In the genomic region with DNA sequence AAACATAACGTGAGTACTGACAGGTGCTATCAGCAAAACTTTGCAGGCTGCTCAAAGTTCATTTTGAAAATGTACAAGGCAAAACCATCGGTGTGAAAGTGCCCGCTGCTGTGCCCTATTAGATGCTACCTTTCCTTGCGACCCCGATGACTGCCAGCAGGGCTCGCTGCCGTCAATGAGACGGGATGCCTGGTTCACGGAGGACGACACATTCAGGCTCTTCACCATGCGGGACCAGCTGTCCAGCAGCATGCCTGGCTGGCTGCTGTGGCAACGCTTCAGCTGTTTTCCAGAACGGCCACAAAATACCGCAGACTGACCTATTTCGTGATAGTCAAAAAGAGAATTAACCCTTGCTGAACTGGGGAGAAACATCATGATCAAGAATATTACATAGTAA, we compare ENCODE assay signal across 10 cellular contexts.
A peak's percentile ranks its signal among the peaks of the same experiment; 100 is the strongest.
DNase-seq lines count a peak whose midpoint lies in the region; ATAC-seq and TF ChIP-seq lines count a peak whose summit lies in the region.
"Had no signal": no experiment of that assay in that cellular context is flagged by ENCODE, and none has a peak within 500 bp of the region (broad histone marks: within the 10 kb centered on the region; RNA-seq: fewer than 3 reads in every experiment).

No MANE protein-coding gene starts in this region.

- intact Hi-C loops in tibial artery (cut with DNase I; ENCODE audit: low total_unique reads), result no loop called here

- H3K4me3 ChIP-seq in choroid plexus epithelial cell (ENCODE audit: low read depth, low read length) (no peak overlapping the region), tibial artery (no peak overlapping the region)

- DNase-seq in NCI-H2107 treated with DMSO at 0.1 percent for 48 hours (lab: John Stamatoyannopoulos, UW; ENCODE audit: unreplicated experiment) (peak; percentile 12), choroid plexus epithelial cell (ENCODE audit: low read depth) (peak; percentile 87), left kidney (ENCODE audit: low read depth, low spot score) (peak; percentile 95), tibial artery (peak in 1 of 2 donors; percentile 34), COR-L47 (lab: John Stamatoyannopoulos, UW) (no peak), germinal center (ENCODE audit: low spot score) (no peak), NAMALWA (ENCODE audit: low spot score) (no peak)
- DNase-seq: activated CD4-positive, alpha-beta T cell treated with anti-CD3 and anti-CD28 coated beads, Interleukin-2, amount 10 ng/mL, durations not matched to agents 7 days and 5 days had no signal

- no peak overlapping the region for H3K27ac ChIP-seq in tibial artery
- H3K27ac ChIP-seq: KMS-11 had no signal

- peak; percentile 60 for TF ChIP-seq CTCF in choroid plexus epithelial cell (conservative IDR thresholded peaks at IDR 0.05; ENCODE audit: low read depth, low read length)
- TF ChIP-seq CTCF in tibial artery (IDR thresholded peaks at IDR 0.05), result peak; percentile 23 to 34

- peaks cover 50 to 61% (median 59%) of the 10 kb centered on the region in 3 donors for H3K36me3 ChIP-seq in tibial artery

- ATAC-seq in HG03097 (IDR thresholded peaks at IDR 0.05; ENCODE audit: low FRiP score, unreplicated experiment), result no peak

- no peaks in the 10 kb centered on the region for H3K27me3 ChIP-seq in tibial artery

- no peaks in the 10 kb centered on the region for H3K9me3 ChIP-seq in tibial artery

- peaks cover 0 to 8% (median 0%) of the 10 kb centered on the region in 4 donors for H3K4me1 ChIP-seq in tibial artery

Comparison
In these comparisons a context has a peak if more than half of its experiments do, and no peak if none do; other contexts are left out.
1. DNase-seq: peak in NCI-H2107 treated with DMSO at 0.1 percent for 48 hours (single experiment), choroid plexus epithelial cell (single experiment) and left kidney (single experiment); none in COR-L47 (single experiment), germinal center (single experiment) and NAMALWA (single experiment).